Comparison of ENCODE assay signal across 14 cellular contexts in the genomic region with DNA sequence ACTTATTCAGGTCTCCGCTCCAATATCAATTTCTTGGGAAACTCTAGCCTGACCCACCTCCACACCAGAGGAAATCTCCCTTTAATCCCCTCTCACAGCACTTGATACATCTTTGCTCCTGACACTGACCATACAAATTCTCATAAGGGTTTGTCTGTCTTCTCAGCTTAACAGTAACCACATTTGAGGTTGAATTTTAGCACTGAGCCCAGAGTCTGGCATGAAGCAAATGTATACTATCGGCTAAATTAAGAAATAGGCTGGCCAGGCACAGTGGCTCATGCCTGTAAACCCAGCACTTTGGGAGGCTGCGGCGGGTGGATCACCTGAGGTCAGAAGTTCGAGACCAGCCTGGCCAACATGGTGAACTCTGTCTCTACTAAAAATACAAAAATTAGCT.
"Had no signal": no experiment of that assay in that cellular context is flagged by ENCODE, and none has a peak within 500 bp of the region (broad histone marks: within the 10 kb centered on the region; RNA-seq: fewer than 3 reads in every experiment).

No MANE protein-coding gene starts in this region.

- H3K27ac ChIP-seq: epithelial cell of prostate had no signal

- H3K4me3 ChIP-seq: adrenal gland, gastroesophageal sphincter had no signal

- ATAC-seq: effector memory CD8-positive, alpha-beta T cell; gastroesophageal sphincter; stimulated activated memory B cell treated with anti-CD40 and anti-IgM and Interleukin-4, amounts not matched to agents 10 μg/mL and 1 μg/mL and 100 μg/mL, for 72 hours; WTC11 had no signal

- DNase-seq: activated CD4-positive, alpha-beta memory T cell treated with anti-CD3 and anti-CD28 coated beads, Interleukin-2, amount 10 ng/mL, durations not matched to agents 7 days and 5 days; activated CD4-positive, alpha-beta T cell treated with anti-CD3 and anti-CD28 coated beads for 4 hours; activated T-cell treated with anti-CD3 and anti-CD28 coated beads, Interleukin-2, amount 50 U/mL, for 24 hours; adrenal gland; effector memory CD8-positive, alpha-beta T cell; kidney; nephron progenitor cell; stimulated activated CD4-positive, alpha-beta T cell treated with anti-CD3 and anti-CD28 coated beads, Interleukin-2, amount 100 ng/mL, for 48 hours; T-helper 2 cell; trophoblast cell had no signal

- H3K27me3 ChIP-seq: adrenal gland, gastroesophageal sphincter had no signal

- H3K9me3 ChIP-seq: adrenal gland, gastroesophageal sphincter had no signal
